Comparison of ENCODE assay signal across 1 cellular context in the genomic region with DNA sequence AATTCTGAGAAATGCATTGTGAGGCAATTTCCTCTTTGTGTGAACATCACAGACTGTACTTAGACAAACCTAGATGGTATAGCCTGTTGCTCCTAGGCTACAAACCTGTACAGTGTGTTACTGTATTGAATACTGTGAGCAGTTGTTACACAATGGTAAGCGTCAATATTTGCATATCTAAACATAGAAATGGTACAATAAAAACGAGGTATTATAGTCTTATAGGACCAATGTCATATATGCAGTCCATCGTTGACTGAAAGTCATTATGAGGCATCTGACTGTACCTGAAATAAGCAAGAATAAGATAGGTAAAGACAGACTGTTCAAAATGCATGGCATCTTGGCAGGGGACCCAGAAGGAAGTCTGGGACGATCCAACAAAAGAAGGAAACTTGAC.
TF ChIP-seq lines count a peak whose summit lies in the region.

No MANE protein-coding gene starts in this region.

TF ChIP-seq in K562, 482 proteins besides CTCF, POLR2A, EP300 and RAD21:
- TF ChIP-seq TARDBP (IDR thresholded peaks at IDR 0.05) (no peak), ZKSCAN1 (IDR thresholded peaks at IDR 0.05; ENCODE audit: low read depth, low read length) (no peak), ZFP1 (CRISPR knock-in tag; IDR thresholded peaks at IDR 0.05) (no peak), CHD2 (IDR thresholded peaks at IDR 0.05; ENCODE audit: low read depth, low read length) (no peak), TCF7L2 (IDR thresholded peaks at IDR 0.05; ENCODE audit: low read depth, low read length) (no peak), ZNF217 (CRISPR knock-in tag; IDR thresholded peaks at IDR 0.05) (no peak), ASH1L (IDR thresholded peaks at IDR 0.05; ENCODE audit: borderline replicate concordance, low read depth, partially characterized antibody) (no peak)
- TF ChIP-seq, protein P1, sequence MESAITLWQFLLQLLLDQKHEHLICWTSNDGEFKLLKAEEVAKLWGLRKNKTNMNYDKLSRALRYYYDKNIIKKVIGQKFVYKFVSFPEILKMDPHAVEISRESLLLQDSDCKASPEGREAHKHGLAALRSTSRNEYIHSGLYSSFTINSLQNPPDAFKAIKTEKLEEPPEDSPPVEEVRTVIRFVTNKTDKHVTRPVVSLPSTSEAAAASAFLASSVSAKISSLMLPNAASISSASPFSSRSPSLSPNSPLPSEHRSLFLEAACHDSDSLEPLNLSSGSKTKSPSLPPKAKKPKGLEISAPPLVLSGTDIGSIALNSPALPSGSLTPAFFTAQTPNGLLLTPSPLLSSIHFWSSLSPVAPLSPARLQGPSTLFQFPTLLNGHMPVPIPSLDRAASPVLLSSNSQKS (CRISPR knock-in tag; IDR thresholded peaks at IDR 0.05): no peak
TF ChIP-seq in K562: peak in this region for 0.
